In genomic region chr16:89842471-89843408, GRCh38 we compare ENCODE assay signal across 13 cellular contexts. TPM values are rescaled to one million over a fixed set of nuclear protein-coding genes. Genes with fewer than 3 reads are reported as not detected.
DNase-seq lines count a peak whose midpoint lies in the region; ATAC-seq, FAIRE-seq and TF ChIP-seq lines count a peak whose summit lies in the region.
"Had no signal": no experiment of that assay in that cellular context is flagged by ENCODE, and none has a peak within 500 bp of the region (broad histone marks: within the 10 kb centered on the region; RNA-seq: fewer than 3 reads in every experiment).

No MANE protein-coding gene starts in this region.

- H3K36me3 ChIP-seq in BE2C = no peaks in the 10 kb centered on the region
- H3K36me3 ChIP-seq in HAP-1 (replicated peaks) = no peaks in the 10 kb centered on the region
- no peaks in the 10 kb centered on the region for H3K36me3 ChIP-seq in keratinocyte (ENCODE audit: control insufficient read depth in 2 of 2, extremely low read depth in 1 of 2, insufficient read depth in 2 of 2, low read length in 2 of 2)
- no peaks in the 10 kb centered on the region for H3K36me3 ChIP-seq in transverse colon

- TF ChIP-seq POLR2A in transverse colon (IDR thresholded peaks at IDR 0.05) = no peak

- TF ChIP-seq CTCF in BE2C (IDR thresholded peaks at IDR 0.05; ENCODE audit: low read depth, low read length) = no peak
- TF ChIP-seq CTCF in keratinocyte (optimal IDR thresholded peaks at IDR 0.05 in 1 of 3, IDR thresholded peaks at IDR 0.05 in 1 of 3, conservative IDR thresholded peaks at IDR 0.05 in 1 of 3; ENCODE audit: extremely low read depth in 1 of 3, insufficient read depth in 2 of 3, low read length in 3 of 3) = no peak
- TF ChIP-seq CTCF in transverse colon (IDR thresholded peaks at IDR 0.05) = no peak

- intact Hi-C loops in transverse colon (cut with DNase I; ENCODE audit: low total_unique reads) = no loop called here

- DNase-seq in BE2C (peak; percentile 82), HAP-1 (ENCODE audit: low spot score in 2 of 2) (peak; percentile 53 to 79), amniotic stem cell (lab: John Stamatoyannopoulos, UW) (peak; percentile 50), keratinocyte (ENCODE audit: low read depth, low spot score) (no peak), MV-4-11 (lab: John Stamatoyannopoulos, UW) (no peak), transverse colon (no peak)
- DNase-seq in stimulated activated naive CD4-positive, alpha-beta T cell (lab: John Stamatoyannopoulos, UW) = no peak
- DNase-seq: central memory CD4-positive, alpha-beta T cell; mucosa of descending colon; NCI-H524 treated with DMSO at 0.1 percent for 48 hours had no signal

- peak overlapping the region; percentile 45 for H3K4me2 ChIP-seq in keratinocyte (ENCODE audit: control insufficient read depth, extremely low read depth, insufficient read depth, low read depth, low read length)

- H3K27me3 ChIP-seq in BE2C (no peaks in the 10 kb centered on the region), HAP-1 (ENCODE audit: low read depth) (no peaks in the 10 kb centered on the region), keratinocyte (ENCODE audit: control insufficient read depth, extremely low read depth, insufficient read depth, low read length) (peaks cover 3% of the 10 kb centered on the region), transverse colon (no peaks in the 10 kb centered on the region)

- H3K9ac ChIP-seq in keratinocyte (ENCODE audit: control insufficient read depth, extremely low read depth, insufficient read depth, low read length) = no peak overlapping the region

- no peak overlapping the region for H2AFZ ChIP-seq in keratinocyte (ENCODE audit: control insufficient read depth, low read length)

- no peak for FAIRE-seq in keratinocyte (lab: Jason Lieb, UNC)
- FAIRE-seq: D721Med had no signal

- H3K4me3 ChIP-seq in BE2C (ENCODE audit: low read depth, low read length) (no peak overlapping the region), HAP-1 (no peak overlapping the region), keratinocyte (ENCODE audit: control insufficient read depth in 2 of 3, extremely low read depth in 1 of 3, insufficient read depth in 2 of 3, low read depth in 1 of 3, low read length in 3 of 3) (no peak overlapping the region), transverse colon (no peak overlapping the region)
- H3K4me3 ChIP-seq: mucosa of descending colon, skin epidermis had no signal

- 81% methylated on average over 25 of the region's 26 CpGs; no CpG with 5 or more reads in 1 of the 2 donors for WGBS in transverse colon (ENCODE audit: low coverage in 1 of 2), 2 donors

- peaks cover 18% of the 10 kb centered on the region for H3K4me1 ChIP-seq in BE2C
- peaks cover 12% of the 10 kb centered on the region for H3K4me1 ChIP-seq in HAP-1
- peaks cover 7% of the 10 kb centered on the region for H3K4me1 ChIP-seq in keratinocyte (ENCODE audit: control insufficient read depth, extremely low read depth, insufficient read depth, low read length)
- peaks cover 5 to 30% (median 19%) of the 10 kb centered on the region in 4 donors for H3K4me1 ChIP-seq in transverse colon

- dilution Hi-C loops in keratinocyte (cut with MboI; ENCODE audit: extremely low pct_ligation_motif_present, low sequenced_read_pairs) = no loop called here

- no peaks in the 10 kb centered on the region for H3K79me2 ChIP-seq in keratinocyte (ENCODE audit: control insufficient read depth, insufficient read depth, low read length)

- H3K9me3 ChIP-seq in BE2C (no peaks in the 10 kb centered on the region), HAP-1 (no peaks in the 10 kb centered on the region), keratinocyte (ENCODE audit: control insufficient read depth, low read depth, low read length) (no peaks in the 10 kb centered on the region), transverse colon (no peaks in the 10 kb centered on the region)
- H3K9me3 ChIP-seq: mucosa of descending colon had no signal

- no peaks in the 10 kb centered on the region for H4K20me1 ChIP-seq in keratinocyte (ENCODE audit: control insufficient read depth, extremely low read depth, insufficient read depth, low read length)

- no peaks in the 10 kb centered on the region for H3K9me1 ChIP-seq in keratinocyte (ENCODE audit: control insufficient read depth, extremely low read depth, insufficient read depth, low read length)

- H3K27ac ChIP-seq in keratinocyte (ENCODE audit: control insufficient read depth, insufficient read depth, low read length) (no peak overlapping the region), transverse colon (peak overlapping the region in 1 of 4 donors; percentile 29)

- no peak for ATAC-seq in HG03039 (IDR thresholded peaks at IDR 0.05; ENCODE audit: unreplicated experiment)
- ATAC-seq: mucosa of descending colon had no signal

- no peak for TF ChIP-seq EP300 in transverse colon (IDR thresholded peaks at IDR 0.05; ENCODE audit: low read depth)

- in situ Hi-C loops in HAP-1 (cut with MboI; ENCODE audit: low sequenced_read_pairs) (no loop called here), transverse colon (cut with MboI; ENCODE audit: low pct_ligation_motif_present in 1 of 4, low pct_unique_long_range_greater_than_20kb in 1 of 4, low sequenced_read_pairs in 3 of 4) (no loop called here)

RNA-seq across cellular contexts. Expression of gene SPIRE2, which starts 14.5 kb away (rescaled TPM):
- polyA plus RNA-seq in BE2C (2012; ENCODE audit: insufficient read depth, insufficient read length, low read depth) = 11.5 TPM
- polyA plus RNA-seq in keratinocyte = 1.1 to 1.7 TPM (median 1.3 TPM) in 3 replicates
- polyA plus RNA-seq in keratinocyte (2011; ENCODE audit: low read depth) = 3.1 TPM
- polyA plus RNA-seq in keratinocyte (2011; cell fraction: cytosol; rRNA removed) = 0.83 and 1.2 TPM in 2 replicates
- 3.2 and 3.4 TPM in 2 replicates for polyA plus RNA-seq in keratinocyte (2011; cell fraction: nucleus; rRNA removed)
- 1.1 and 1.5 TPM in 2 replicates for polyA plus RNA-seq in keratinocyte (2012; ENCODE audit: low replicate concordance)
- polyA minus RNA-seq in keratinocyte = 0.96 to 2.5 TPM (median 0.99 TPM) in 3 replicates
- polyA minus RNA-seq in keratinocyte (2011; cell fraction: cytosol; rRNA and poly(A)+ RNA removed) = 2.9 TPM
- polyA minus RNA-seq in keratinocyte (2011; cell fraction: nucleus; rRNA and poly(A)+ RNA removed) = 1.6 and 1.8 TPM in 2 replicates
- 100 to 1,000 TPM in 3 of 4 donors, 10 to 100 TPM in 1; 79.6 to 190 (median 131) TPM for total RNA-seq in transverse colon

RNA-seq across cellular contexts. Expression of gene FANCA, which starts 26.3 kb away (rescaled TPM):
- 28.5 TPM for polyA plus RNA-seq in BE2C (2012; ENCODE audit: insufficient read depth, insufficient read length, low read depth)
- 4.0 to 15.6 TPM (median 11.3 TPM) in 3 replicates for polyA plus RNA-seq in keratinocyte
- 0.94 TPM for polyA plus RNA-seq in keratinocyte (2011; ENCODE audit: low read depth)
- polyA plus RNA-seq in keratinocyte (2011; cell fraction: cytosol; rRNA removed) = 3.0 and 3.1 TPM in 2 replicates
- polyA plus RNA-seq in keratinocyte (2011; cell fraction: nucleus; rRNA removed) = 19.1 and 21.4 TPM in 2 replicates
- polyA plus RNA-seq in keratinocyte (2012; ENCODE audit: low replicate concordance) = 1.6 and 9.3 TPM in 2 replicates
- polyA minus RNA-seq in keratinocyte = 8.1 to 25.0 TPM (median 24.1 TPM) in 3 replicates
- 6.3 TPM for polyA minus RNA-seq in keratinocyte (2011; cell fraction: cytosol; rRNA and poly(A)+ RNA removed)
- polyA minus RNA-seq in keratinocyte (2011; cell fraction: nucleus; rRNA and poly(A)+ RNA removed) = 10.6 and 14.5 TPM in 2 replicates
- 10 to 100 TPM in 2 of 4 donors, 1 to 10 TPM in 2; 2.9 to 78.0 (median 9.7) TPM for total RNA-seq in transverse colon

RNA-seq across cellular contexts. Expression of gene TCF25, which starts 30.7 kb away (rescaled TPM):
- polyA plus RNA-seq in BE2C (2012; ENCODE audit: insufficient read depth, insufficient read length, low read depth) = 410 TPM
- 92.4 to 103 TPM (median 97.5 TPM) in 3 replicates for polyA plus RNA-seq in keratinocyte
- 222 TPM for polyA plus RNA-seq in keratinocyte (2011; ENCODE audit: low read depth)
- 51.5 and 85.9 TPM in 2 replicates for polyA plus RNA-seq in keratinocyte (2011; cell fraction: cytosol; rRNA removed)
- 218 and 219 TPM in 2 replicates for polyA plus RNA-seq in keratinocyte (2011; cell fraction: nucleus; rRNA removed)
- polyA plus RNA-seq in keratinocyte (2012; ENCODE audit: low replicate concordance) = 109 and 116 TPM in 2 replicates
- 71.8 to 112 TPM (median 90.6 TPM) in 3 replicates for polyA minus RNA-seq in keratinocyte
- 68.1 TPM for polyA minus RNA-seq in keratinocyte (2011; cell fraction: cytosol; rRNA and poly(A)+ RNA removed)
- 51.9 and 53.5 TPM in 2 replicates for polyA minus RNA-seq in keratinocyte (2011; cell fraction: nucleus; rRNA and poly(A)+ RNA removed)
- total RNA-seq in transverse colon = 100 to 1,000 TPM; 202 to 648 (median 354) TPM

Comparison
In these comparisons a context has a peak if more than half of its experiments do, and no peak if none do; other contexts are left out.
1. DNase-seq: peak in BE2C (single experiment), HAP-1 (2 of 2) and amniotic stem cell (single experiment); none in keratinocyte (single experiment), MV-4-11 (single experiment), transverse colon (single experiment) and stimulated activated naive CD4-positive, alpha-beta T cell (0 of 6).